1 cellular context compared by ENCODE assay signal in the genomic region with DNA sequence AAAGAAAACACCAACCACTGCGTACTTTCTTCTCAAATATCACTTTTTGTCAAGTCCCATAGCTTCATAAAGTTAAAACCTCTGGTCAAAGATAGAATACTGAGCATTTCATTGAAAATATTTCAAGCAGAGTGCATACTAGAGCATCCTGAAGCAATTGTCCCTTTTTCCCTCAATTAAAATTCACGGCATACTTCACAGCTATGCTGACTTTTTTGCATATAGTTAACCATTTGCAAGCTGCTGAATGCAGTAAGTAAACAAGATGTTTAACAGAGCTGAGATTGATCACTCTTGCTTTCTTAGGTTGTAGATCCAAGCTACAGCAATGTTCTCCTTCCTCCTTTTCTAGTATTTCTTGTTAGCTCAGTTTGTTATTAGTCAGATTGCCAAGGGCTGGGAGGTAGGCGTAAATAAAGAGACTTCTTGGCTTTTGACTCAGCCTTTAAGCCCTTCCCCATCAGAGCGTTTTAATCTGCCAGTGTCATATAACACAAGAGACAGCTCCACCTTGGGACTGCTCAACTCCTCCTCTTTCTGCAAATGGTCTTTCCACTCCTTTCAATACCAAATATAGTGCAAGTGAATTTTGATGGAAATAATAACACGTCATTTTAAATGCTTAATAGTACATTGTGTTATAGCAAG.
TF ChIP-seq lines count a peak whose summit lies in the region.

A gene with protein sequence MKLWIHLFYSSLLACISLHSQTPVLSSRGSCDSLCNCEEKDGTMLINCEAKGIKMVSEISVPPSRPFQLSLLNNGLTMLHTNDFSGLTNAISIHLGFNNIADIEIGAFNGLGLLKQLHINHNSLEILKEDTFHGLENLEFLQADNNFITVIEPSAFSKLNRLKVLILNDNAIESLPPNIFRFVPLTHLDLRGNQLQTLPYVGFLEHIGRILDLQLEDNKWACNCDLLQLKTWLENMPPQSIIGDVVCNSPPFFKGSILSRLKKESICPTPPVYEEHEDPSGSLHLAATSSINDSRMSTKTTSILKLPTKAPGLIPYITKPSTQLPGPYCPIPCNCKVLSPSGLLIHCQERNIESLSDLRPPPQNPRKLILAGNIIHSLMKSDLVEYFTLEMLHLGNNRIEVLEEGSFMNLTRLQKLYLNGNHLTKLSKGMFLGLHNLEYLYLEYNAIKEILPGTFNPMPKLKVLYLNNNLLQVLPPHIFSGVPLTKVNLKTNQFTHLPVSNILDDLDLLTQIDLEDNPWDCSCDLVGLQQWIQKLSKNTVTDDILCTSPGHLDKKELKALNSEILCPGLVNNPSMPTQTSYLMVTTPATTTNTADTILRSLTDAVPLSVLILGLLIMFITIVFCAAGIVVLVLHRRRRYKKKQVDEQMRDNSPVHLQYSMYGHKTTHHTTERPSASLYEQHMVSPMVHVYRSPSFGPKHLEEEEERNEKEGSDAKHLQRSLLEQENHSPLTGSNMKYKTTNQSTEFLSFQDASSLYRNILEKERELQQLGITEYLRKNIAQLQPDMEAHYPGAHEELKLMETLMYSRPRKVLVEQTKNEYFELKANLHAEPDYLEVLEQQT (minus strand): TSS at position 421 of the 648 bp plus-strand sequence. CDS start 2,911 bp downstream, outside the sequence.

TF ChIP-seq in GM23338, 12 proteins besides CTCF, POLR2A, EP300 and RAD21 (continued from another document):
- TF ChIP-seq, protein P1, sequence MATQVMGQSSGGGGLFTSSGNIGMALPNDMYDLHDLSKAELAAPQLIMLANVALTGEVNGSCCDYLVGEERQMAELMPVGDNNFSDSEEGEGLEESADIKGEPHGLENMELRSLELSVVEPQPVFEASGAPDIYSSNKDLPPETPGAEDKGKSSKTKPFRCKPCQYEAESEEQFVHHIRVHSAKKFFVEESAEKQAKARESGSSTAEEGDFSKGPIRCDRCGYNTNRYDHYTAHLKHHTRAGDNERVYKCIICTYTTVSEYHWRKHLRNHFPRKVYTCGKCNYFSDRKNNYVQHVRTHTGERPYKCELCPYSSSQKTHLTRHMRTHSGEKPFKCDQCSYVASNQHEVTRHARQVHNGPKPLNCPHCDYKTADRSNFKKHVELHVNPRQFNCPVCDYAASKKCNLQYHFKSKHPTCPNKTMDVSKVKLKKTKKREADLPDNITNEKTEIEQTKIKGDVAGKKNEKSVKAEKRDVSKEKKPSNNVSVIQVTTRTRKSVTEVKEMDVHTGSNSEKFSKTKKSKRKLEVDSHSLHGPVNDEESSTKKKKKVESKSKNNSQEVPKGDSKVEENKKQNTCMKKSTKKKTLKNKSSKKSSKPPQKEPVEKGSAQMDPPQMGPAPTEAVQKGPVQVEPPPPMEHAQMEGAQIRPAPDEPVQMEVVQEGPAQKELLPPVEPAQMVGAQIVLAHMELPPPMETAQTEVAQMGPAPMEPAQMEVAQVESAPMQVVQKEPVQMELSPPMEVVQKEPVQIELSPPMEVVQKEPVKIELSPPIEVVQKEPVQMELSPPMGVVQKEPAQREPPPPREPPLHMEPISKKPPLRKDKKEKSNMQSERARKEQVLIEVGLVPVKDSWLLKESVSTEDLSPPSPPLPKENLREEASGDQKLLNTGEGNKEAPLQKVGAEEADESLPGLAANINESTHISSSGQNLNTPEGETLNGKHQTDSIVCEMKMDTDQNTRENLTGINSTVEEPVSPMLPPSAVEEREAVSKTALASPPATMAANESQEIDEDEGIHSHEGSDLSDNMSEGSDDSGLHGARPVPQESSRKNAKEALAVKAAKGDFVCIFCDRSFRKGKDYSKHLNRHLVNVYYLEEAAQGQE (IDR thresholded peaks at IDR 0.05; ENCODE audit: unreplicated experiment) = no peak
- TF ChIP-seq, protein P2, sequence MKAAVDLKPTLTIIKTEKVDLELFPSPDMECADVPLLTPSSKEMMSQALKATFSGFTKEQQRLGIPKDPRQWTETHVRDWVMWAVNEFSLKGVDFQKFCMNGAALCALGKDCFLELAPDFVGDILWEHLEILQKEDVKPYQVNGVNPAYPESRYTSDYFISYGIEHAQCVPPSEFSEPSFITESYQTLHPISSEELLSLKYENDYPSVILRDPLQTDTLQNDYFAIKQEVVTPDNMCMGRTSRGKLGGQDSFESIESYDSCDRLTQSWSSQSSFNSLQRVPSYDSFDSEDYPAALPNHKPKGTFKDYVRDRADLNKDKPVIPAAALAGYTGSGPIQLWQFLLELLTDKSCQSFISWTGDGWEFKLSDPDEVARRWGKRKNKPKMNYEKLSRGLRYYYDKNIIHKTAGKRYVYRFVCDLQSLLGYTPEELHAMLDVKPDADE (IDR thresholded peaks at IDR 0.05) = no peak
- TF ChIP-seq EZH2 (IDR thresholded peaks at IDR 0.05; ENCODE audit: low read depth, unreplicated experiment) (no peak), NANOG (IDR thresholded peaks at IDR 0.05; ENCODE audit: borderline replicate concordance) (no peak; the same call in 1 of the 2 replicates), EZH2phosphoT487 (IDR thresholded peaks at IDR 0.05; ENCODE audit: unreplicated experiment) (no peak), ZNF331 (CRISPR knock-in tag; IDR thresholded peaks at IDR 0.05; ENCODE audit: low read depth) (no peak), STAT1 (IDR thresholded peaks at IDR 0.05; ENCODE audit: unreplicated experiment) (no peak), CREB1 (CRISPR knock-in tag; IDR thresholded peaks at IDR 0.05; ENCODE audit: low read depth) (no peak)
